Comparison of ENCODE assay signal across 19 cellular contexts in genomic region chr7:102859799-102860125, GRCh38. TPM values are rescaled to one million over a fixed set of nuclear protein-coding genes. Genes with fewer than 3 reads are reported as not detected.
"Had no signal": no experiment of that assay in that cellular context is flagged by ENCODE, and none has a peak within 500 bp of the region (broad histone marks: within the 10 kb centered on the region; RNA-seq: fewer than 3 reads in every experiment).

No MANE protein-coding gene starts in this region.

- H2AFZ ChIP-seq: parathyroid adenoma had no signal

- H3K27me3 ChIP-seq: gastroesophageal sphincter, thyroid gland had no signal

- H3K9ac ChIP-seq: parathyroid adenoma had no signal

- DNase-seq: activated CD4-positive, alpha-beta T cell treated with anti-CD3 and anti-CD28 coated beads for 4 hours; activated CD8-positive, alpha-beta memory T cell treated with anti-CD3 and anti-CD28 coated beads, Interleukin-2, amount 50 U/mL, for 4 hours; activated CD8-positive, alpha-beta T cell treated with anti-CD3 and anti-CD28 coated beads, Interleukin-2, amount 10 ng/mL, durations not matched to agents 7 days and 5 days; activated gamma-delta T cell treated with Interleukin-2 at 50 U/mL for 16 hours; activated naive CD8-positive, alpha-beta T cell treated with anti-CD3 and anti-CD28 coated beads for 36 hours; activated T-cell treated with anti-CD3 and anti-CD28 coated beads, Interleukin-2, amount 50 U/mL, for 72 hours; anterior cingulate cortex; endodermal cell; left colon; lower lobe of right lung; naive thymus-derived CD4-positive, alpha-beta T cell; T-helper 2 cell; thyroid gland had no signal

- FAIRE-seq: bronchial epithelial cell, islet of Langerhans had no signal

- H3K27ac Mint-ChIP-seq: activated CD8-positive, alpha-beta T cell treated with anti-CD3 and anti-CD28 coated beads, Interleukin-2, amount 10 ng/mL, durations not matched to agents 7 days and 5 days; activated naive CD8-positive, alpha-beta T cell treated with anti-CD3 and anti-CD28 coated beads for 36 hours; activated T-cell treated with anti-CD3 and anti-CD28 coated beads, Interleukin-2, amount 50 U/mL, for 72 hours; endodermal cell; naive thymus-derived CD4-positive, alpha-beta T cell; stimulated activated effector memory CD8-positive, alpha-beta T cell treated with anti-CD3 and anti-CD28 coated beads, Interleukin-12 subunit alpha, Interleukin-12 subunit beta, amount 100 ng/mL, for 72 hours; WTC11 had no signal

- H3K9me3 ChIP-seq: gastroesophageal sphincter, lower lobe of right lung, thyroid gland had no signal

- H3K9me3 Mint-ChIP-seq: activated naive CD8-positive, alpha-beta T cell treated with anti-CD3 and anti-CD28 coated beads for 36 hours; activated T-cell treated with anti-CD3 and anti-CD28 coated beads, Interleukin-2, amount 50 U/mL, for 72 hours; endodermal cell; stimulated activated effector memory CD8-positive, alpha-beta T cell treated with anti-CD3 and anti-CD28 coated beads, Interleukin-12 subunit alpha, Interleukin-12 subunit beta, amount 100 ng/mL, for 72 hours; WTC11 had no signal

- H3K4me1 Mint-ChIP-seq: activated naive CD8-positive, alpha-beta T cell treated with anti-CD3 and anti-CD28 coated beads for 36 hours; endodermal cell; naive thymus-derived CD4-positive, alpha-beta T cell; stimulated activated effector memory CD8-positive, alpha-beta T cell treated with anti-CD3 and anti-CD28 coated beads, Interleukin-12 subunit alpha, Interleukin-12 subunit beta, amount 100 ng/mL, for 72 hours had no signal

- H3K4me1 ChIP-seq: lower lobe of right lung, parathyroid adenoma, thyroid gland had no signal

- H3K27me3 Mint-ChIP-seq: activated naive CD8-positive, alpha-beta T cell treated with anti-CD3 and anti-CD28 coated beads for 36 hours had no signal

- H3K79me2 ChIP-seq: parathyroid adenoma had no signal

- H3K27ac ChIP-seq: lower lobe of right lung, parathyroid adenoma, thyroid gland had no signal

- H3K4me3 ChIP-seq: gastroesophageal sphincter, lower lobe of right lung, thyroid gland had no signal

- H3K36me3 Mint-ChIP-seq: activated naive CD8-positive, alpha-beta T cell treated with anti-CD3 and anti-CD28 coated beads for 36 hours; naive thymus-derived CD4-positive, alpha-beta T cell; stimulated activated effector memory CD8-positive, alpha-beta T cell treated with anti-CD3 and anti-CD28 coated beads, Interleukin-12 subunit alpha, Interleukin-12 subunit beta, amount 100 ng/mL, for 72 hours; WTC11 had no signal

- H3K36me3 ChIP-seq: gastroesophageal sphincter, lower lobe of right lung, thyroid gland had no signal

- ATAC-seq: activated CD8-positive, alpha-beta T cell treated with anti-CD3 and anti-CD28 coated beads, Interleukin-2, amount 10 ng/mL, durations not matched to agents 7 days and 5 days; activated T-cell treated with anti-CD3 and anti-CD28 coated beads, Interleukin-2, amount 50 U/mL, for 72 hours; gastroesophageal sphincter; left colon; lower lobe of right lung; naive thymus-derived CD4-positive, alpha-beta T cell; stimulated activated effector memory CD8-positive, alpha-beta T cell treated with anti-CD3 and anti-CD28 coated beads, Interleukin-12 subunit alpha, Interleukin-12 subunit beta, amount 100 ng/mL, for 72 hours; WTC11 had no signal

- H3K4me3 Mint-ChIP-seq: activated CD8-positive, alpha-beta T cell treated with anti-CD3 and anti-CD28 coated beads, Interleukin-2, amount 10 ng/mL, durations not matched to agents 7 days and 5 days; activated naive CD8-positive, alpha-beta T cell treated with anti-CD3 and anti-CD28 coated beads for 36 hours; activated T-cell treated with anti-CD3 and anti-CD28 coated beads, Interleukin-2, amount 50 U/mL, for 72 hours; endodermal cell; naive thymus-derived CD4-positive, alpha-beta T cell; stimulated activated effector memory CD8-positive, alpha-beta T cell treated with anti-CD3 and anti-CD28 coated beads, Interleukin-12 subunit alpha, Interleukin-12 subunit beta, amount 100 ng/mL, for 72 hours; WTC11 had no signal

RNA-seq across cellular contexts. Expression of gene LRRC17, which starts 53.0 kb away (rescaled TPM):
- total RNA-seq: activated naive CD8-positive, alpha-beta T cell treated with anti-CD3 and anti-CD28 coated beads for 36 hours had no signal
